ENCODE assay signal across 8 cellular contexts in genomic region chr16:87297918-87298631, GRCh38. TPM values are rescaled to one million over a fixed set of nuclear protein-coding genes. Genes with fewer than 3 reads are reported as not detected.
DNase-seq lines count a peak whose midpoint lies in the region; ATAC-seq and TF ChIP-seq lines count a peak whose summit lies in the region.

No MANE protein-coding gene starts in this region.

- ATAC-seq in T-cell (replicated peaks in 1 of 4): peak; percentile 31 to 53 (median 46)
- ATAC-seq in omental fat pad (ENCODE audit: low FRiP score): no peak
- ATAC-seq in HG02870 (IDR thresholded peaks at IDR 0.05; ENCODE audit: unreplicated experiment): no peak

- H3K27ac Mint-ChIP-seq in T-cell: no peak overlapping the region

- H3K4me3 Mint-ChIP-seq in T-cell: no peak overlapping the region

- CTCF ChIA-PET in T-cell (lab: Charles Lee): no interaction called here

- peaks cover 0 to 6% (median 3%) of the 10 kb centered on the region in 3 donors for H3K4me1 Mint-ChIP-seq in T-cell

- POLR2A ChIA-PET in T-cell (lab: Charles Lee): no interaction called here

- no peak overlapping the region for H3K27ac ChIP-seq in coronary artery

- H3K27me3 Mint-ChIP-seq in T-cell: no peaks in the 10 kb centered on the region

- peaks cover 3% of the 10 kb centered on the region for H3K36me3 Mint-ChIP-seq in T-cell

- H3K9me3 Mint-ChIP-seq in T-cell: no peaks in the 10 kb centered on the region

- DNase-seq in activated effector memory CD4-positive, alpha-beta T cell treated with anti-CD3 and anti-CD28 coated beads, Interleukin-2, amount 50 U/mL, for 16 hours: peak; percentile 71
- no peak for DNase-seq in activated effector memory CD4-positive, alpha-beta T cell treated with Interleukin-2 at 50 U/mL for 16 hours
- peak in 23 of 34 experiments; percentile 6 to 41 (median 16) for DNase-seq in T-cell
- DNase-seq in coronary artery (ENCODE audit: low spot score): no peak
- peak; percentile 6 for DNase-seq in midbrain (lab: John Stamatoyannopoulos, UW)
- DNase-seq in omental fat pad (ENCODE audit: low spot score): no peak
- DNase-seq in SW 1271 (lab: John Stamatoyannopoulos, UW): no peak

- no peak overlapping the region for H3K4me3 ChIP-seq in coronary artery

- TF ChIP-seq CTCF in coronary artery (IDR thresholded peaks at IDR 0.05): peak; percentile 52
- TF ChIP-seq CTCF in omental fat pad (IDR thresholded peaks at IDR 0.05): no peak

RNA-seq across cellular contexts. Expression of gene C16orf95, which starts 19.1 kb away (rescaled TPM):
- 1 to 10 TPM in 4 of 5 donors, under 1 TPM in 1; 0.98 to 3.1 (median 2.6) TPM for total RNA-seq in T-cell
- total RNA-seq in omental fat pad: 1 to 10 TPM; 1.6 to 7.1 (median 2.5) TPM

Comparison
In these comparisons a context has a peak if more than half of its experiments do, and no peak if none do; other contexts are left out.
1. DNase-seq: peak in activated effector memory CD4-positive, alpha-beta T cell treated with anti-CD3 and anti-CD28 coated beads, Interleukin-2, amount 50 U/mL, for 16 hours (single experiment), T-cell (23 of 34) and midbrain (single experiment); none in activated effector memory CD4-positive, alpha-beta T cell treated with Interleukin-2 at 50 U/mL for 16 hours (single experiment), coronary artery (single experiment), omental fat pad (single experiment) and SW 1271 (0 of 2).
2. ATAC-seq: peak in T-cell (4 of 4); none in omental fat pad (single experiment) and HG02870 (single experiment).